ENCODE assay signal across 6 cellular contexts in the genomic region with DNA sequence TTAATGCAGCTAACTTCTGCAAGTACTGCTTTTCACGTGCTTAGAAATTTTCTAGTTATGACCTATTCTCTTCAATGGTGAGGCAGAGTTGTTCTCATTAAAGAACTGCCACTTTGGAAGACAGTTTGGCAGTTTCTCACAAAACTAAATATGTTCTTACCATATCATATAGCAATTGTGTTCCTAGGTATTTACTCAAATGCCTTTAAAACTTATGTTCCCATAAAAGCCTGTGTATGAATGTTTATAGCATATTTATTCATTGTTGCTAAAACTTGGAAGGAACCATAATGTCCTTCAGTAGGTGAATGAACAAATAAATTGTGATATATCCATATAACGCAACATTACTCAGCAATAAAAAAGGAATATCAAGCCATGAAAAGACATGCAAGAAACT.
"Had no signal": no experiment of that assay in that cellular context is flagged by ENCODE, and none has a peak within 500 bp of the region (broad histone marks: within the 10 kb centered on the region; RNA-seq: fewer than 3 reads in every experiment).

No MANE protein-coding gene starts in this region.

- H3K9me3 Mint-ChIP-seq: GM23338, H9 had no signal

- H3K27ac Mint-ChIP-seq: GM23338, H9 had no signal

- H3K4me1 Mint-ChIP-seq: GM23338, H9 had no signal

- DNase-seq: H9, HCEC 1CT, IMR-90, KG1 had no signal

- H3K4me3 Mint-ChIP-seq: GM23338, H9 had no signal

- ATAC-seq: GM23338, K562 had no signal

- H3K4me3 ChIP-seq: GM23338, K562 had no signal
